In the genomic region with DNA sequence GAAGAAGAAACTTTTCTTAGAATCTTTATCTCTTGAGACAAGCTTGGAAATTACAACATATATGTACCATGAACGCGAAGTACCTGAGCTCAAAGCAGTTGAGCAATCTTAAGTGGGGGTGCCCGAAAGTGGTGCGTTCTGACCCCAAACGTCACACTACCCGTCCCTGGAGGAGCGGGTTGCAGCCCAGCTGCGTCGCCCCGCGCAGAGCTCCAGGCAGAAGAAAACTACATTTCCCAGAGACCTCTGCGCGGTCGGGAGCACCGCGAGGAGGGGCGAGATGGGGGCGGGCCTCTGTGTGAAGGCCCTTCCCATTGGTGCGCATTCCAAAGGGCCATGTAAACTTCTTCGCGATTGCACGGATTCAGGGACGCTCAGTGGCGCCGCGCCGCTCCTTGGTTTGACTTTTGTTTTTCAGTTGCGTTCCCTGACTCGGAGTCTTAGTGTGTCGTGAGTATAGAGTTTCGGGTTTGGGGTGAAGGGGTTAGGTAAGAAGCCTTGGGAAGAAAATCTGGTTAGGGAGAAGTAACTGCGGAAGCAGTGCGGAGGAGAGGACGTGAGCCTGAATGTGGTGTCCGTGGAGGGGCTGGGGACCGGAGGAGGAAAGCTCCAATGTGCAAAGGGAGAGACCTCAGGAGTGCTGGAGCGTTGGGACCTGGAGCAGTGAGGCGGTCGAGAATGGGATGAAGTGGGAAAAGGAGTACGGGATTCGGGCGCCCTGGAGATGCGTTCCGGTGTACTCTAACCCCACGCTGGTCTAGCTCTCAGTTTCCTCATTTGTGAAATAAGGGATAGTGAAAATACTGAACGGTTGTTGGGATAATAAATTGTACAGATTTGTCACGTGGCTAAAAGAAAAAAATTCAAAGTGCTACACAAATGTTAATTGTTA, we compare ENCODE assay signal across 8 cellular contexts. TPM values are rescaled to one million over a fixed set of nuclear protein-coding genes. Genes with fewer than 3 reads are reported as not detected.
A peak's percentile ranks its signal among the peaks of the same experiment; 100 is the strongest.
DNase-seq lines count a peak whose midpoint lies in the region; ATAC-seq and TF ChIP-seq lines count a peak whose summit lies in the region.

A gene (plus strand): TSS at position 410 of the 892 bp plus-strand sequence. CDS start 7,740 bp downstream, outside the sequence.

- H3K4me1 Mint-ChIP-seq in effector memory CD8-positive, alpha-beta T cell (ENCODE audit: low read depth in 2 of 2) = peaks cover 0 to 4% of the 10 kb centered on the region in 2 donors

- no peak within 1 kb of the TSS for H3K27ac Mint-ChIP-seq in effector memory CD8-positive, alpha-beta T cell

- H3K36me3 Mint-ChIP-seq in effector memory CD8-positive, alpha-beta T cell (ENCODE audit: insufficient read depth) = no peaks in the 10 kb centered on the region

- peak within 1 kb of the TSS; percentile 79 for H3K4me3 ChIP-seq in AG09309 (ENCODE audit: control insufficient read depth, low read depth, low read length)
- peak within 1 kb of the TSS; percentile 87 for H3K4me3 ChIP-seq in mesodermal cell (ENCODE audit: extremely low read depth, insufficient read depth, low read length, poor library complexity, severe bottlenecking)

- no peaks in the 10 kb centered on the region for H3K9me3 ChIP-seq in mesodermal cell (ENCODE audit: control insufficient read depth, low read length)

- 1% methylated on average over 42 to 46 of the region's 47 CpGs for WGBS in mesodermal cell (ENCODE audit: insufficient coverage in 2 of 2), 2 experiments

- H3K27ac ChIP-seq in mesodermal cell (ENCODE audit: low read depth, low read length, severe bottlenecking) = peak within 1 kb of the TSS; percentile 89

- H3K4me1 ChIP-seq in mesodermal cell (ENCODE audit: control insufficient read depth, insufficient read depth, low read length, poor library complexity, severe bottlenecking) = no peaks in the 10 kb centered on the region

- no peaks in the 10 kb centered on the region for H3K9me3 Mint-ChIP-seq in effector memory CD8-positive, alpha-beta T cell

- ATAC-seq in GM19324 (IDR thresholded peaks at IDR 0.05; ENCODE audit: low FRiP score, unreplicated experiment) (peak; percentile 97), HG03469 (IDR thresholded peaks at IDR 0.05; ENCODE audit: unreplicated experiment) (peak; percentile 92)
- ATAC-seq in effector memory CD8-positive, alpha-beta T cell (replicated peaks) = peak; percentile 99

- TF ChIP-seq CTCF in AG09309 (IDR thresholded peaks at IDR 0.05; ENCODE audit: control insufficient read depth, insufficient read depth, low read depth, low read length, missing control alignments) = peak; percentile 19

- DNase-seq in AG09309 (ENCODE audit: low read depth) (peak; percentile 47), DMS79 treated with DMSO at 0.1 percent for 48 hours (lab: John Stamatoyannopoulos, UW) (no peak)
- peak; percentile 95 for DNase-seq in activated CD4-positive, alpha-beta T cell treated with anti-CD3 and anti-CD28 coated beads for 48 hours
- DNase-seq in effector memory CD8-positive, alpha-beta T cell = peak; percentile 92 to 99 (median 96)
- peak; percentile 81 to 91 for DNase-seq in stimulated activated CD8-positive, alpha-beta memory T cell treated with anti-CD3 and anti-CD28 coated beads, Interleukin-2, amount 100 ng/mL, for 48 hours (ENCODE audit: low read depth in 2 of 2)

- no peak within 1 kb of the TSS for H3K4me3 Mint-ChIP-seq in effector memory CD8-positive, alpha-beta T cell

- peaks cover 23% of the 10 kb centered on the region for H3K36me3 ChIP-seq in mesodermal cell (ENCODE audit: control insufficient read depth, insufficient read depth, low read length)

- H3K27me3 Mint-ChIP-seq in effector memory CD8-positive, alpha-beta T cell = no peaks in the 10 kb centered on the region

RNA-seq across cellular contexts. Expression of the gene that starts here (rescaled TPM):
- polyA plus RNA-seq in mesodermal cell (2013, experiment 1 of 2) = 23.1 TPM
- polyA plus RNA-seq in mesodermal cell (2013, experiment 2 of 2) = 20.9 TPM
